In genomic region chr4:112145326-112145819, GRCh38 we compare ENCODE assay signal across 8 cellular contexts. TPM values are rescaled to one million over a fixed set of nuclear protein-coding genes. Genes with fewer than 3 reads are reported as not detected.
DNase-seq lines count a peak whose midpoint lies in the region; ATAC-seq and TF ChIP-seq lines count a peak whose summit lies in the region.

Gene FAM241A (plus strand): TSS chr4:112145454. CDS start chr4:112145581, 127 bp downstream.

- DNase-seq in G401 (ENCODE audit: low spot score) (peak; percentile 81), SW 1271 (lab: John Stamatoyannopoulos, UW) (peak; percentile 31 to 64), adipocyte (ENCODE audit: low read depth) (peak; percentile 93), heart right ventricle (peak; percentile 92), psoas muscle (peak; percentile 88 to 92), uterus (peak; percentile 85 to 92)

- H3K9me3 ChIP-seq in KOPT-K1 (ENCODE audit: insufficient read depth, low read length, poor library complexity, severe bottlenecking) (no peaks in the 10 kb centered on the region), adipocyte (ENCODE audit: control insufficient read depth, low read length) (no peaks in the 10 kb centered on the region), heart right ventricle (no peaks in the 10 kb centered on the region), psoas muscle (no peaks in the 10 kb centered on the region), uterus (no peaks in the 10 kb centered on the region)

- intact Hi-C loops in heart right ventricle (cut with DNase I) = loop anchor here in 7 of 10 donors (2.0 to 5.0 kb wide), 6 partner anchors 38 to 87 kb away; partner anchors contain the start of gene AP1AR (in 4 of the 7)
- intact Hi-C loops in psoas muscle (cut with DNase I) = loop anchor here (5.0 kb wide), 2 partner anchors 48 to 87 kb away; partner anchors contain the start of gene AP1AR (in 1 of the 2)
- intact Hi-C loops in uterus (cut with DNase I; ENCODE audit: low total_unique reads) = no loop called here

- H3K9ac ChIP-seq in adipocyte (ENCODE audit: low read length) = peak within 1 kb of the TSS; percentile 92

- TF ChIP-seq CTCF in heart right ventricle (IDR thresholded peaks at IDR 0.05) (no peak), psoas muscle (IDR thresholded peaks at IDR 0.05) (no peak), uterus (IDR thresholded peaks at IDR 0.05) (peak in 1 of 4 experiments; percentile 3)

- H3K27ac ChIP-seq in KOPT-K1 (ENCODE audit: low read depth, low read length, poor library complexity, severe bottlenecking) = peak within 1 kb of the TSS; percentile 16
- peak within 1 kb of the TSS; percentile 70 to 97 (median 92) for H3K27ac ChIP-seq in heart right ventricle
- peak within 1 kb of the TSS; percentile 88 for H3K27ac ChIP-seq in psoas muscle
- peak within 1 kb of the TSS; percentile 82 to 92 for H3K27ac ChIP-seq in uterus

- TF ChIP-seq POLR2A in uterus (IDR thresholded peaks at IDR 0.05) = peak; percentile 90

- in situ Hi-C loops in G401 (cut with HindIII; ENCODE audit: low sequenced_read_pairs) = no loop called here

- H3K36me3 ChIP-seq in KOPT-K1 (ENCODE audit: insufficient read depth, low read length) (no peaks in the 10 kb centered on the region), adipocyte (ENCODE audit: control insufficient read depth, insufficient read depth, low read length, severe bottlenecking) (no peaks in the 10 kb centered on the region), heart right ventricle (no peaks in the 10 kb centered on the region), psoas muscle (ENCODE audit: insufficient read depth in 1 of 2, low read depth in 1 of 2) (no peaks in the 10 kb centered on the region), uterus (no peaks in the 10 kb centered on the region)

- ATAC-seq in GM21825 (IDR thresholded peaks at IDR 0.05; ENCODE audit: unreplicated experiment) (peak; percentile 95), heart right ventricle (peak; percentile 96 to 100 (median 98)), psoas muscle (peak; percentile 98 to 99 (median 98))

- peaks cover 46% of the 10 kb centered on the region for H3K4me1 ChIP-seq in adipocyte (ENCODE audit: control insufficient read depth, insufficient read depth, low read length)
- peaks cover 5 to 71% (median 54%) of the 10 kb centered on the region in 9 donors for H3K4me1 ChIP-seq in heart right ventricle
- peaks cover 11% of the 10 kb centered on the region for H3K4me1 ChIP-seq in psoas muscle
- H3K4me1 ChIP-seq in uterus = no peaks in the 10 kb centered on the region

- 0 to 1% methylated on average over 63 to 74 of the region's 74 CpGs for WGBS in heart right ventricle, 2 donors
- WGBS in psoas muscle, 3 donors = 0% methylated on average over 41 to 74 of the region's 74 CpGs

- no peaks in the 10 kb centered on the region for H3K27me3 ChIP-seq in adipocyte (replicated peaks; ENCODE audit: control insufficient read depth, insufficient read depth, low read length)
- no peaks in the 10 kb centered on the region for H3K27me3 ChIP-seq in heart right ventricle
- H3K27me3 ChIP-seq in psoas muscle (ENCODE audit: insufficient read depth in 3 of 3, low read length in 2 of 3) = no peaks in the 10 kb centered on the region
- no peaks in the 10 kb centered on the region for H3K27me3 ChIP-seq in uterus

- H3K4me3 ChIP-seq in adipocyte (ENCODE audit: low read length) (peak within 1 kb of the TSS; percentile 99), heart right ventricle (peak within 1 kb of the TSS; percentile 73 to 93 (median 88)), psoas muscle (peak within 1 kb of the TSS; percentile 94), uterus (peak within 1 kb of the TSS; percentile 54 to 97)

RNA-seq across cellular contexts. Expression of gene FAM241A, which starts in this region (rescaled TPM):
- total RNA-seq in G401 (2014; rRNA removed; shearing (Covaris generic)) = 0.12 and 0.37 TPM in 2 replicates
- total RNA-seq in heart right ventricle = 1 to 10 TPM; 6.0 to 9.4 (median 7.8) TPM
- 1 to 10 TPM; 4.1 to 7.0 TPM for polyA plus RNA-seq in heart right ventricle
- total RNA-seq in psoas muscle = 1 to 10 TPM; 2.6 to 4.8 (median 3.8) TPM
- 1 to 10 TPM; 2.8 to 6.0 (median 3.1) TPM for polyA plus RNA-seq in psoas muscle
- total RNA-seq in uterus = 1 to 10 TPM; 2.3 to 8.5 (median 3.5) TPM

Comparison
In these comparisons a context has a peak if more than half of its experiments do, and no peak if none do; other contexts are left out.
1. Peak in every context shown above with its lines: DNase-seq, ATAC-seq, H3K4me3 ChIP-seq and H3K27ac ChIP-seq.
2. Peak in DNase-seq in G401; RNA of the gene not detected or under 1 TPM.
3. H3K27ac ChIP-seq: peak in every context shown above with its lines; median percentile 92 in heart right ventricle; 88 in psoas muscle; 87 in uterus; 16 in KOPT-K1.